In the genomic region with DNA sequence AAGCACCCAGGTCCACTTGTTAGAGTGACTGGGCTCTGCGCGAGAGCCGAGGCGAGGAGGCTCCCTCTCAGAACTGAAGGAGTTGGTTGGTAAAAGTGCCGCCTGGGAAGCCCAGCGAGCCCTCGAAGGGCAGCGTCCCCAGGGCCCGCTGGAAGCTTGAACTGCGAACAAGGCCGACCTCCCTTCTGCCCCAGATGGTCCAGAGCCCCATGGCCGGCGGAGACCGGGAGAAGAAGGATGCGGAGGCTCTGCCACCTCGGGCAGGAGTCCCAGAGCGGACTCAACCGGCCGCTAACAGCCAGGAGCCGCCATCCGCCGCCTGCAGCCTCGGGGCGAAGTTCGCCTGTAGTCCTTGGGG, we compare ENCODE assay signal across 9 cellular contexts.
DNase-seq lines count a peak whose midpoint lies in the region; ATAC-seq and TF ChIP-seq lines count a peak whose summit lies in the region.
"Had no signal": no experiment of that assay in that cellular context is flagged by ENCODE, and none has a peak within 500 bp of the region (broad histone marks: within the 10 kb centered on the region; RNA-seq: fewer than 3 reads in every experiment).

No MANE protein-coding gene starts in this region.

- 13 to 35% methylated on average over 3 to 25 of the region's 25 CpGs for WGBS in tibial nerve, 2 donors

- H3K9me3 ChIP-seq in adipocyte (ENCODE audit: control insufficient read depth, low read length), result no peaks in the 10 kb centered on the region
- no peaks in the 10 kb centered on the region for H3K9me3 ChIP-seq in lower lobe of right lung
- no peaks in the 10 kb centered on the region for H3K9me3 ChIP-seq in tibial nerve

- intact Hi-C loops in lower lobe of right lung (cut with DNase I), result no loop called here

- TF ChIP-seq EP300 in tibial nerve (IDR thresholded peaks at IDR 0.05), result no peak

- no peaks in the 10 kb centered on the region for H3K36me3 Mint-ChIP-seq in activated T-cell treated with anti-CD3 and anti-CD28 coated beads, Interleukin-2, amount 50 U/mL, for 4 hours (ENCODE audit: insufficient read depth)

- H3K4me1 Mint-ChIP-seq in activated T-cell treated with anti-CD3 and anti-CD28 coated beads, Interleukin-2, amount 50 U/mL, for 4 hours (ENCODE audit: low read depth), result peaks cover 18% of the 10 kb centered on the region

- no peak for TF ChIP-seq CTCF in lower lobe of right lung (IDR thresholded peaks at IDR 0.05)
- no peak for TF ChIP-seq CTCF in tibial nerve (IDR thresholded peaks at IDR 0.05)

- no peak for TF ChIP-seq POLR2A in tibial nerve (IDR thresholded peaks at IDR 0.05)

- H3K27ac ChIP-seq in lower lobe of right lung (no peak overlapping the region), tibial nerve (peak overlapping the region in 1 of 4 donors; percentile 47)

- peak overlapping the region; percentile 79 for H3K4me3 ChIP-seq in adipocyte (ENCODE audit: low read length)
- H3K4me3 ChIP-seq in lower lobe of right lung, result peak overlapping the region; percentile 42
- H3K4me3 ChIP-seq in tibial nerve, result peak overlapping the region; percentile 27 to 55 (median 35)

- DNase-seq in activated T-cell treated with anti-CD3 and anti-CD28 coated beads, Interleukin-2, amount 50 U/mL, for 4 hours, result no peak
- DNase-seq in activated T-cell treated with anti-CD3 and anti-CD28 coated beads for 4 hours (no peak), adipocyte (ENCODE audit: low read depth) (no peak), lower lobe of right lung (no peak), tibial nerve (ENCODE audit: low spot score in 2 of 2) (no peak), SIG-M5 (lab: John Stamatoyannopoulos, UW) (no peak)
- DNase-seq: small intestine had no signal

- H3K27me3 Mint-ChIP-seq in activated T-cell treated with anti-CD3 and anti-CD28 coated beads, Interleukin-2, amount 50 U/mL, for 4 hours (ENCODE audit: low read depth), result peaks cover 32% of the 10 kb centered on the region

- H3K27me3 ChIP-seq in adipocyte (replicated peaks; ENCODE audit: control insufficient read depth, insufficient read depth, low read length) (peaks cover 20% of the 10 kb centered on the region), lower lobe of right lung (ENCODE audit: low read depth) (peaks cover 13% of the 10 kb centered on the region), tibial nerve (peaks cover 0 to 27% of the 10 kb centered on the region in 2 donors)

- H3K9ac ChIP-seq in adipocyte (ENCODE audit: low read length), result no peak overlapping the region

- H3K4me1 ChIP-seq in adipocyte (ENCODE audit: control insufficient read depth, insufficient read depth, low read length) (peaks cover 2% of the 10 kb centered on the region), lower lobe of right lung (no peaks in the 10 kb centered on the region), tibial nerve (peaks cover 0 to 22% (median 0%) of the 10 kb centered on the region in 4 donors)

- no peak for ATAC-seq in activated T-cell treated with anti-CD3 and anti-CD28 coated beads, Interleukin-2, amount 50 U/mL, for 4 hours
- ATAC-seq in lower lobe of right lung, result peak in 1 of 2 donors; percentile 28
- no peak for ATAC-seq in HG03521 (IDR thresholded peaks at IDR 0.05; ENCODE audit: unreplicated experiment)
- ATAC-seq in GM21717 (IDR thresholded peaks at IDR 0.05; ENCODE audit: unreplicated experiment), result no peak

- H3K9me3 Mint-ChIP-seq in activated T-cell treated with anti-CD3 and anti-CD28 coated beads, Interleukin-2, amount 50 U/mL, for 4 hours, result no peaks in the 10 kb centered on the region

- peak overlapping the region; percentile 69 for H3K4me3 Mint-ChIP-seq in activated T-cell treated with anti-CD3 and anti-CD28 coated beads, Interleukin-2, amount 50 U/mL, for 4 hours

- H3K36me3 ChIP-seq in adipocyte (ENCODE audit: control insufficient read depth, insufficient read depth, low read length, severe bottlenecking) (no peaks in the 10 kb centered on the region), lower lobe of right lung (no peaks in the 10 kb centered on the region), tibial nerve (no peaks in the 10 kb centered on the region)
